In the genomic region with DNA sequence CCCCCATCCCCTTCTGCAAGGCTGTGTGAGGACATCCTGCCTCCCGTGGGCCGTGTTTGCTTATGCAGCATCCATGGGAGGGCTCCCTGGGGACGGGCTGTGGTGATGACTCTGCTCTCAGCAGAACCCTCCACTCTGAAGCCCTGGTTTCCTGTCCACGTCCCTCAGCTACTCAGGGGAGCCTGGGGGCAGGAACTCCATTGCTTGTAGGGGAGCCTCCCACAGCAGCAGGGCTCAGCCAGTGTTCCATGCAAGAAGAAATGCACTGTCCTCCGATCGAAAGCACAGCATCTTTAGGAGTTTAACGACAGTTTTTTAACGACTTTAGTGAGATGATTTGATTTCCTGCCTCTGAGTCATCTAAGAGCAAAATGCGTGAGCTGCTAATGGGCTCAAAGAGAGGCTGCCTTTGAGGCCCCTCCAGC, we compare ENCODE assay signal across 1 cellular context.
TF ChIP-seq lines count a peak whose summit lies in the region.

No MANE protein-coding gene starts in this region.

TF ChIP-seq in HepG2, 621 proteins besides CTCF, POLR2A, EP300 and RAD21 (continued from another document):
- TF ChIP-seq, protein P1, sequence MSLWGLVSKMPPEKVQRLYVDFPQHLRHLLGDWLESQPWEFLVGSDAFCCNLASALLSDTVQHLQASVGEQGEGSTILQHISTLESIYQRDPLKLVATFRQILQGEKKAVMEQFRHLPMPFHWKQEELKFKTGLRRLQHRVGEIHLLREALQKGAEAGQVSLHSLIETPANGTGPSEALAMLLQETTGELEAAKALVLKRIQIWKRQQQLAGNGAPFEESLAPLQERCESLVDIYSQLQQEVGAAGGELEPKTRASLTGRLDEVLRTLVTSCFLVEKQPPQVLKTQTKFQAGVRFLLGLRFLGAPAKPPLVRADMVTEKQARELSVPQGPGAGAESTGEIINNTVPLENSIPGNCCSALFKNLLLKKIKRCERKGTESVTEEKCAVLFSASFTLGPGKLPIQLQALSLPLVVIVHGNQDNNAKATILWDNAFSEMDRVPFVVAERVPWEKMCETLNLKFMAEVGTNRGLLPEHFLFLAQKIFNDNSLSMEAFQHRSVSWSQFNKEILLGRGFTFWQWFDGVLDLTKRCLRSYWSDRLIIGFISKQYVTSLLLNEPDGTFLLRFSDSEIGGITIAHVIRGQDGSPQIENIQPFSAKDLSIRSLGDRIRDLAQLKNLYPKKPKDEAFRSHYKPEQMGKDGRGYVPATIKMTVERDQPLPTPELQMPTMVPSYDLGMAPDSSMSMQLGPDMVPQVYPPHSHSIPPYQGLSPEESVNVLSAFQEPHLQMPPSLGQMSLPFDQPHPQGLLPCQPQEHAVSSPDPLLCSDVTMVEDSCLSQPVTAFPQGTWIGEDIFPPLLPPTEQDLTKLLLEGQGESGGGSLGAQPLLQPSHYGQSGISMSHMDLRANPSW (CRISPR knock-in tag; IDR thresholded peaks at IDR 0.05; ENCODE audit: borderline replicate concordance) = no peak
- TF ChIP-seq ZNF737 (CRISPR knock-in tag; IDR thresholded peaks at IDR 0.05; ENCODE audit: borderline replicate concordance) (no peak), ZNF788 (CRISPR knock-in tag; IDR thresholded peaks at IDR 0.05; ENCODE audit: borderline replicate concordance) (no peak), ZSCAN25 (CRISPR knock-in tag; IDR thresholded peaks at IDR 0.05) (no peak), PHF5A (CRISPR knock-in tag; IDR thresholded peaks at IDR 0.05; ENCODE audit: low read depth, unreplicated experiment) (no peak), ZNF839 (CRISPR knock-in tag; IDR thresholded peaks at IDR 0.05; ENCODE audit: borderline replicate concordance) (no peak), CBX2 (IDR thresholded peaks at IDR 0.05; ENCODE audit: low read depth, low read length) (no peak), CBX2 (CRISPR knock-in tag; IDR thresholded peaks at IDR 0.05; ENCODE audit: low read depth) (no peak), KDM3A (CRISPR knock-in tag; IDR thresholded peaks at IDR 0.05; ENCODE audit: low read depth) (no peak), TGIF2 (CRISPR knock-in tag; IDR thresholded peaks at IDR 0.05) (no peak), RCOR2 (CRISPR knock-in tag; IDR thresholded peaks at IDR 0.05) (no peak)
- TF ChIP-seq, protein P2, sequence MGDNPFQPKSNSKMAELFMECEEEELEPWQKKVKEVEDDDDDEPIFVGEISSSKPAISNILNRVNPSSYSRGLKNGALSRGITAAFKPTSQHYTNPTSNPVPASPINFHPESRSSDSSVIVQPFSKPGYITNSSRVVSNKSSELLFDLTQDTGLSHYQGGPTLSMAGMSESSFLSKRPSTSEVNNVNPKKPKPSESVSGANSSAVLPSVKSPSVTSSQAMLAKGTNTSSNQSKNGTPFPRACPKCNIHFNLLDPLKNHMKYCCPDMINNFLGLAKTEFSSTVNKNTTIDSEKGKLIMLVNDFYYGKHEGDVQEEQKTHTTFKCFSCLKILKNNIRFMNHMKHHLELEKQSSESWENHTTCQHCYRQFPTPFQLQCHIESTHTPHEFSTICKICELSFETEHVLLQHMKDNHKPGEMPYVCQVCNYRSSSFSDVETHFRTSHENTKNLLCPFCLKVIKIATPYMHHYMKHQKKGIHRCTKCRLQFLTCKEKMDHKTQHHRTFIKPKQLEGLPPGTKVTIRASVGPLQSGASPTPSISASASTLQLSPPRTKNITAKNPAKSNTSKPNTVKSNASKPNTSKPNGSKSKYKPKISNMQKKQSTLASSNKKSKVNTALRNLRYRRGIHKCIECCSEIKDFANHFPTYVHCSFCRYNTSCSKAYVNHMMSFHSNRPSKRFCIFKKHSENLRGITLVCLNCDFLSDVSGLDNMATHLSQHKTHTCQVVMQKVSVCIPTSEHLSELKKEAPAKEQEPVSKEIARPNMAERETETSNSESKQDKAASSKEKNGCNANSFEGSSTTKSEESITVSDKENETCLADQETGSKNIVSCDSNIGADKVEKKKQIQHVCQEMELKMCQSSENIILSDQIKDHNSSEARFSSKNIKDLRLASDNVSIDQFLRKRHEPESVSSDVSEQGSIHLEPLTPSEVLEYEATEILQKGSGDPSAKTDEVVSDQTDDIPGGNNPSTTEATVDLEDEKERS (CRISPR knock-in tag; IDR thresholded peaks at IDR 0.05) = no peak
- TF ChIP-seq, protein P3, sequence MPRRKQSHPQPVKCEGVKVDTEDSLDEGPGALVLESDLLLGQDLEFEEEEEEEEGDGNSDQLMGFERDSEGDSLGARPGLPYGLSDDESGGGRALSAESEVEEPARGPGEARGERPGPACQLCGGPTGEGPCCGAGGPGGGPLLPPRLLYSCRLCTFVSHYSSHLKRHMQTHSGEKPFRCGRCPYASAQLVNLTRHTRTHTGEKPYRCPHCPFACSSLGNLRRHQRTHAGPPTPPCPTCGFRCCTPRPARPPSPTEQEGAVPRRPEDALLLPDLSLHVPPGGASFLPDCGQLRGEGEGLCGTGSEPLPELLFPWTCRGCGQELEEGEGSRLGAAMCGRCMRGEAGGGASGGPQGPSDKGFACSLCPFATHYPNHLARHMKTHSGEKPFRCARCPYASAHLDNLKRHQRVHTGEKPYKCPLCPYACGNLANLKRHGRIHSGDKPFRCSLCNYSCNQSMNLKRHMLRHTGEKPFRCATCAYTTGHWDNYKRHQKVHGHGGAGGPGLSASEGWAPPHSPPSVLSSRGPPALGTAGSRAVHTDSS (CRISPR knock-in tag; conservative IDR thresholded peaks at IDR 0.05) = no peak
- TF ChIP-seq, protein P4, sequence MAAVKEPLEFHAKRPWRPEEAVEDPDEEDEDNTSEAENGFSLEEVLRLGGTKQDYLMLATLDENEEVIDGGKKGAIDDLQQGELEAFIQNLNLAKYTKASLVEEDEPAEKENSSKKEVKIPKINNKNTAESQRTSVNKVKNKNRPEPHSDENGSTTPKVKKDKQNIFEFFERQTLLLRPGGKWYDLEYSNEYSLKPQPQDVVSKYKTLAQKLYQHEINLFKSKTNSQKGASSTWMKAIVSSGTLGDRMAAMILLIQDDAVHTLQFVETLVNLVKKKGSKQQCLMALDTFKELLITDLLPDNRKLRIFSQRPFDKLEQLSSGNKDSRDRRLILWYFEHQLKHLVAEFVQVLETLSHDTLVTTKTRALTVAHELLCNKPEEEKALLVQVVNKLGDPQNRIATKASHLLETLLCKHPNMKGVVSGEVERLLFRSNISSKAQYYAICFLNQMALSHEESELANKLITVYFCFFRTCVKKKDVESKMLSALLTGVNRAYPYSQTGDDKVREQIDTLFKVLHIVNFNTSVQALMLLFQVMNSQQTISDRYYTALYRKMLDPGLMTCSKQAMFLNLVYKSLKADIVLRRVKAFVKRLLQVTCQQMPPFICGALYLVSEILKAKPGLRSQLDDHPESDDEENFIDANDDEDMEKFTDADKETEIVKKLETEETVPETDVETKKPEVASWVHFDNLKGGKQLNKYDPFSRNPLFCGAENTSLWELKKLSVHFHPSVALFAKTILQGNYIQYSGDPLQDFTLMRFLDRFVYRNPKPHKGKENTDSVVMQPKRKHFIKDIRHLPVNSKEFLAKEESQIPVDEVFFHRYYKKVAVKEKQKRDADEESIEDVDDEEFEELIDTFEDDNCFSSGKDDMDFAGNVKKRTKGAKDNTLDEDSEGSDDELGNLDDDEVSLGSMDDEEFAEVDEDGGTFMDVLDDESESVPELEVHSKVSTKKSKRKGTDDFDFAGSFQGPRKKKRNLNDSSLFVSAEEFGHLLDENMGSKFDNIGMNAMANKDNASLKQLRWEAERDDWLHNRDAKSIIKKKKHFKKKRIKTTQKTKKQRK (IDR thresholded peaks at IDR 0.05; ENCODE audit: low read length) = no peak
- TF ChIP-seq, protein P5, sequence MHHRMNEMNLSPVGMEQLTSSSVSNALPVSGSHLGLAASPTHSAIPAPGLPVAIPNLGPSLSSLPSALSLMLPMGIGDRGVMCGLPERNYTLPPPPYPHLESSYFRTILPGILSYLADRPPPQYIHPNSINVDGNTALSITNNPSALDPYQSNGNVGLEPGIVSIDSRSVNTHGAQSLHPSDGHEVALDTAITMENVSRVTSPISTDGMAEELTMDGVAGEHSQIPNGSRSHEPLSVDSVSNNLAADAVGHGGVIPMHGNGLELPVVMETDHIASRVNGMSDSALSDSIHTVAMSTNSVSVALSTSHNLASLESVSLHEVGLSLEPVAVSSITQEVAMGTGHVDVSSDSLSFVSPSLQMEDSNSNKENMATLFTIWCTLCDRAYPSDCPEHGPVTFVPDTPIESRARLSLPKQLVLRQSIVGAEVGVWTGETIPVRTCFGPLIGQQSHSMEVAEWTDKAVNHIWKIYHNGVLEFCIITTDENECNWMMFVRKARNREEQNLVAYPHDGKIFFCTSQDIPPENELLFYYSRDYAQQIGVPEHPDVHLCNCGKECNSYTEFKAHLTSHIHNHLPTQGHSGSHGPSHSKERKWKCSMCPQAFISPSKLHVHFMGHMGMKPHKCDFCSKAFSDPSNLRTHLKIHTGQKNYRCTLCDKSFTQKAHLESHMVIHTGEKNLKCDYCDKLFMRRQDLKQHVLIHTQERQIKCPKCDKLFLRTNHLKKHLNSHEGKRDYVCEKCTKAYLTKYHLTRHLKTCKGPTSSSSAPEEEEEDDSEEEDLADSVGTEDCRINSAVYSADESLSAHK (CRISPR knock-in tag; IDR thresholded peaks at IDR 0.05; ENCODE audit: borderline replicate concordance) = no peak
TF ChIP-seq in HepG2: peak in this region for 0.
